8 cellular contexts compared by ENCODE assay signal in genomic region chr6:34657979-34658480, GRCh38. TPM values are rescaled to one million over a fixed set of nuclear protein-coding genes. Genes with fewer than 3 reads are reported as not detected.
DNase-seq lines count a peak whose midpoint lies in the region; ATAC-seq and TF ChIP-seq lines count a peak whose summit lies in the region.
"Not testable (repeated sequence)": the region's sequence is repeated elsewhere in the genome, so short reads cannot be mapped to it uniquely, and the experiment has no call there.

No MANE protein-coding gene starts in this region.

- intact Hi-C loops in CD4-positive, alpha-beta T cell (cut with DNase I, micrococcal nuclease): loop anchor here (5.0 kb wide), 1 partner anchor 39 kb away; the partner anchor contains the start of gene ILRUN (in 2 of the 2)

- H3K9ac ChIP-seq in HUES64 (ENCODE audit: low read depth, low read length) (peak overlapping the region; percentile 34; the same call in 1 of the 2 replicates), SK-N-SH (peak overlapping the region; percentile 70)

- H3K79me2 ChIP-seq in SK-N-SH (ENCODE audit: insufficient read depth): peaks cover 85% of the 10 kb centered on the region
- peaks cover 79% of the 10 kb centered on the region for H3K79me2 ChIP-seq in osteoblast (ENCODE audit: insufficient read depth, low read length)

- H3K27me3 Mint-ChIP-seq in CD4-positive, alpha-beta T cell; activated naive CD8-positive, alpha-beta T cell; immature natural killer cell (ENCODE audit: low read depth in 3 of 3): not testable (repeated sequence)

- not testable (repeated sequence) for TF ChIP-seq CTCF in CD4-positive, alpha-beta T cell (IDR thresholded peaks at IDR 0.05); SK-N-SH (IDR thresholded peaks at IDR 0.05); osteoblast (IDR thresholded peaks at IDR 0.05; ENCODE audit: extremely low read depth, low read depth, low read length)

- peaks cover 26% of the 10 kb centered on the region for H3K36me3 Mint-ChIP-seq in CD4-positive, alpha-beta T cell (ENCODE audit: low read depth)
- H3K36me3 Mint-ChIP-seq in activated naive CD8-positive, alpha-beta T cell; immature natural killer cell: not testable (repeated sequence)

- not testable (repeated sequence) for H3K9me3 ChIP-seq in CD4-positive, alpha-beta T cell (ENCODE audit: control insufficient read depth, low read length); HUES64 (ENCODE audit: insufficient read depth, low read depth, low read length); SK-N-SH; effector memory CD4-positive, alpha-beta T cell (ENCODE audit: control insufficient read depth, low read length); osteoblast (ENCODE audit: low read depth, low read length)

- 91% methylated on average over 6 of the region's 6 CpGs for WGBS in HUES64
- whole genome bisulfite sequencing in SK-N-SH (ENCODE audit: low lambda C conversion rate): 31% methylated on average over 6 of the region's 6 CpGs

- not testable (repeated sequence) for H3K9me2 ChIP-seq in SK-N-SH

- H3K9me3 Mint-ChIP-seq in CD4-positive, alpha-beta T cell; activated naive CD8-positive, alpha-beta T cell (ENCODE audit: low read depth); immature natural killer cell: not testable (repeated sequence)

- H3F3A ChIP-seq in SK-N-SH (replicated peaks; ENCODE audit: insufficient read depth): peaks cover 28% of the 10 kb centered on the region

- not testable (repeated sequence) for TF ChIP-seq EP300 in SK-N-SH (IDR thresholded peaks at IDR 0.05; ENCODE audit: borderline replicate concordance in 1 of 2, low read depth in 1 of 2, low read length in 1 of 2)

- H3K4me3 Mint-ChIP-seq in CD4-positive, alpha-beta T cell: peak overlapping the region; percentile 90
- H3K4me3 Mint-ChIP-seq in activated naive CD8-positive, alpha-beta T cell: peak overlapping the region; percentile 23
- H3K4me3 Mint-ChIP-seq in immature natural killer cell: peak overlapping the region; percentile 33 to 94 (median 84)

- not testable (repeated sequence) for H4K20me1 ChIP-seq in SK-N-SH (ENCODE audit: insufficient read depth); osteoblast (ENCODE audit: insufficient read depth, low read length)

- POLR2A ChIA-PET in CD4-positive, alpha-beta T cell (lab: Charles Lee): interaction anchor here (1.1 to 4.3 kb wide), 7 partner anchors 16 to 409 kb away, joined by 3 to 69 read pairs (median 12); partner anchors contain the start of genes BLTP3A, ILRUN, SMIM29 and SNRPC
- POLR2A ChIA-PET in SK-N-SH (lab: Yijun Ruan, JAX): interaction anchor here (1.2 kb wide), 1 partner anchor 38 kb away, joined by 3 read pairs; the partner anchor contains the start of gene ILRUN

- not testable (repeated sequence) for H3K27me3 ChIP-seq in CD4-positive, alpha-beta T cell (ENCODE audit: control insufficient read depth, insufficient read depth, low read length); HUES64 (ENCODE audit: insufficient read depth, low read length); SK-N-SH (ENCODE audit: insufficient read depth); effector memory CD4-positive, alpha-beta T cell (replicated peaks; ENCODE audit: control insufficient read depth, insufficient read depth, low read length, poor library complexity, severe bottlenecking); osteoblast (ENCODE audit: insufficient read depth, low read length)

- peaks cover 65% of the 10 kb centered on the region for H3K4me1 Mint-ChIP-seq in CD4-positive, alpha-beta T cell (ENCODE audit: low read depth)
- peaks cover 60% of the 10 kb centered on the region for H3K4me1 Mint-ChIP-seq in activated naive CD8-positive, alpha-beta T cell (ENCODE audit: low read depth)
- peaks cover 35 to 71% of the 10 kb centered on the region in 2 donors for H3K4me1 Mint-ChIP-seq in immature natural killer cell

- CTCF ChIA-PET in CD4-positive, alpha-beta T cell (lab: Charles Lee): interaction anchor here (1.7 kb wide), 1 partner anchor 8 kb away, joined by 6 read pairs; no protein-coding TSS in a partner anchor
- CTCF ChIA-PET in SK-N-SH (lab: Yijun Ruan, JAX): not testable (repeated sequence)

- H3K4me3 ChIP-seq in HUES64 (ENCODE audit: low read length): not testable (repeated sequence)
- H3K4me3 ChIP-seq in SK-N-SH (ENCODE audit: low read depth in 2 of 2, low read length in 1 of 2) (peak overlapping the region; percentile 46 to 58; a peak in 3 of 4 replicates), osteoblast (ENCODE audit: insufficient read depth, low read length) (peak overlapping the region; percentile 67)
- H3K4me3 ChIP-seq in effector memory CD4-positive, alpha-beta T cell (ENCODE audit: insufficient read depth, low read depth, low read length, poor library complexity, severe bottlenecking): peak overlapping the region; percentile 44

- ATAC-seq in CD4-positive, alpha-beta T cell (ENCODE audit: poor library complexity): not testable (repeated sequence)

- DNase-seq in CD4-positive, alpha-beta T cell; SK-N-SH; effector memory CD4-positive, alpha-beta T cell; immature natural killer cell: not testable (repeated sequence)
- DNase-seq in osteoblast (ENCODE audit: insufficient read length, low spot score, missing footprints): peak; percentile 32

- peak overlapping the region; percentile 55 for H3K27ac ChIP-seq in CD4-positive, alpha-beta T cell (ENCODE audit: low read depth, low read length)
- H3K27ac ChIP-seq in HUES64 (ENCODE audit: low read depth, low read length): peak overlapping the region; percentile 53; the same call in 1 of the 2 replicates
- peak overlapping the region; percentile 87 to 99 for H3K27ac ChIP-seq in SK-N-SH (ENCODE audit: low read depth in 2 of 2, low read length in 1 of 2)
- peak overlapping the region; percentile 69 for H3K27ac ChIP-seq in effector memory CD4-positive, alpha-beta T cell (ENCODE audit: insufficient read depth, low read length, poor library complexity, severe bottlenecking)
- H3K27ac ChIP-seq in osteoblast (ENCODE audit: low read depth, low read length): peak overlapping the region; percentile 91
- peak overlapping the region; percentile 86 for H3K27ac ChIP-seq in temporal lobe (ENCODE audit: low read depth, low read length)

- H2AFZ ChIP-seq in SK-N-SH (ENCODE audit: low read depth) (0 out of 2 replicates have a peak overlapping the region, but pooled peaks have one; percentile 36), osteoblast (ENCODE audit: low read length) (peak overlapping the region; percentile 42)

- peak overlapping the region; percentile 84 for H3K27ac Mint-ChIP-seq in CD4-positive, alpha-beta T cell
- peak overlapping the region; percentile 94 for H3K27ac Mint-ChIP-seq in activated naive CD8-positive, alpha-beta T cell
- peak overlapping the region; percentile 92 to 97 (median 95) for H3K27ac Mint-ChIP-seq in immature natural killer cell

- not testable (repeated sequence) for TF ChIP-seq RAD21 in SK-N-SH (IDR thresholded peaks at IDR 0.05; ENCODE audit: low read length)

- H3K36me3 ChIP-seq in HUES64 (ENCODE audit: insufficient read depth, low read length): peaks cover 15% of the 10 kb centered on the region
- not testable (repeated sequence) for H3K36me3 ChIP-seq in SK-N-SH (replicated peaks in 1 of 2; ENCODE audit: control insufficient read depth in 1 of 2, insufficient read depth in 2 of 2, low read length in 1 of 2); effector memory CD4-positive, alpha-beta T cell (ENCODE audit: control insufficient read depth, insufficient read depth, low read length)
- peaks cover 14% of the 10 kb centered on the region for H3K36me3 ChIP-seq in osteoblast (ENCODE audit: insufficient read depth, low read length)

- H3K4me1 ChIP-seq in HUES64 (ENCODE audit: insufficient read depth, low read length) (peaks cover 26% of the 10 kb centered on the region), SK-N-SH (ENCODE audit: control insufficient read depth in 1 of 2, insufficient read depth in 2 of 2, low read depth in 1 of 2, low read length in 1 of 2) (peaks cover 13 to 22% of the 10 kb centered on the region in 2 experiments; a peak in 3 of 4 replicates), osteoblast (ENCODE audit: insufficient read depth, low read length) (peaks cover 30% of the 10 kb centered on the region)
- H3K4me1 ChIP-seq in effector memory CD4-positive, alpha-beta T cell (ENCODE audit: control insufficient read depth, insufficient read depth, low read length, poor library complexity, severe bottlenecking): peaks cover 15% of the 10 kb centered on the region

- H3K4me2 ChIP-seq in SK-N-SH: peak overlapping the region; percentile 76
- peak overlapping the region; percentile 90 for H3K4me2 ChIP-seq in osteoblast (ENCODE audit: insufficient read depth, low read length)

RNA-seq across cellular contexts. Expression of gene ILRUN, which starts 38.5 kb away (rescaled TPM):
- 10 to 100 TPM; 44.9 to 49.4 TPM for total RNA-seq in CD4-positive, alpha-beta T cell
- 41.1 TPM for polyA plus RNA-seq in HUES64 (2013, experiment 1 of 2)
- polyA plus RNA-seq in HUES64 (2013, experiment 2 of 2): 43.5 TPM
- polyA plus RNA-seq in SK-N-SH (2012; rRNA removed): 19.5 and 22.8 TPM in 2 replicates
- polyA plus RNA-seq in SK-N-SH (2012; cell fraction: cytosol; rRNA removed): 19.3 and 19.6 TPM in 2 replicates
- polyA plus RNA-seq in SK-N-SH (2012; cell fraction: nucleus; rRNA removed): 7.6 and 11.6 TPM in 2 replicates
- polyA plus RNA-seq in immature natural killer cell: 10 to 100 TPM; 16.5 to 26.8 (median 19.3) TPM
- total RNA-seq in osteoblast: 38.0 and 38.3 TPM in 2 replicates
- 16.7 TPM for total RNA-seq in temporal lobe

Comparison
In these comparisons a context has a peak if more than half of its experiments do, and no peak if none do; other contexts are left out.
1. H3K4me3 Mint-ChIP-seq: peak in every context shown above with its lines; median percentile 90 in CD4-positive, alpha-beta T cell; 84 in immature natural killer cell; 23 in activated naive CD8-positive, alpha-beta T cell.